11 cellular contexts compared by ENCODE assay signal in the genomic region with DNA sequence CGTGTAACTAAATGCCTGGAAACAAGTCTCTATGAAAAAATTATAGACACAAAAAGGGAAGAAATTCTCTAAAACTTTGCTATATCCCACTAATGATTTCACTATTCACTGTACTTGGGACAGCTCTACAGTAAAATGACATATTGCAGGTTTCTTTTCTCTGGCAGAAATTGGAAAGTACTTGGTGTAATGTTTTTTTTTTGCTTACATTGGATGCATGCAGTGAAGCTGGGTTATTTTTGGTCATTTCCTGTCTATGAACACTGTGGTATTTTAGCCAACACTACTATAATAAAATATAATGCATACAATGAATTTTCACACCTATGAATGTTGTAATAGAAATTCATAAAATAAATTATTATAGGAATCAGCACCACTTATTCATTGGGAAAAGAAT.
"Had no signal": no experiment of that assay in that cellular context is flagged by ENCODE, and none has a peak within 500 bp of the region (broad histone marks: within the 10 kb centered on the region; RNA-seq: fewer than 3 reads in every experiment).

No MANE protein-coding gene starts in this region.

- H3K9me3 ChIP-seq: ascending aorta, gastrocnemius medialis, uterus had no signal

- H3K36me3 ChIP-seq: ascending aorta, cardiac muscle cell, gastrocnemius medialis, uterus had no signal

- H3K27me3 ChIP-seq: ascending aorta, cardiac muscle cell, esophagus muscularis mucosa, gastrocnemius medialis, heart left ventricle, tibial nerve, uterus had no signal

- H3K4me1 ChIP-seq: gastrocnemius medialis, tibial nerve, uterus had no signal

- DNase-seq: activated CD8-positive, alpha-beta T cell treated with anti-CD3 and anti-CD28 coated beads for 36 hours; activated T-cell treated with anti-CD3 and anti-CD28 coated beads, Interleukin-2, amount 50 U/mL, for 72 hours; gastrocnemius medialis; heart left ventricle; nucleus accumbens; stimulated activated CD4-positive, alpha-beta T cell treated with anti-CD3 and anti-CD28 coated beads, Interleukin-2, amount 100 ng/mL, for 48 hours; uterus had no signal

- H3K4me3 ChIP-seq: ascending aorta, cardiac muscle cell, esophagus muscularis mucosa, gastrocnemius medialis, heart left ventricle, tibial nerve, uterus had no signal
